Comparison of ENCODE assay signal across 8 cellular contexts in the genomic region with DNA sequence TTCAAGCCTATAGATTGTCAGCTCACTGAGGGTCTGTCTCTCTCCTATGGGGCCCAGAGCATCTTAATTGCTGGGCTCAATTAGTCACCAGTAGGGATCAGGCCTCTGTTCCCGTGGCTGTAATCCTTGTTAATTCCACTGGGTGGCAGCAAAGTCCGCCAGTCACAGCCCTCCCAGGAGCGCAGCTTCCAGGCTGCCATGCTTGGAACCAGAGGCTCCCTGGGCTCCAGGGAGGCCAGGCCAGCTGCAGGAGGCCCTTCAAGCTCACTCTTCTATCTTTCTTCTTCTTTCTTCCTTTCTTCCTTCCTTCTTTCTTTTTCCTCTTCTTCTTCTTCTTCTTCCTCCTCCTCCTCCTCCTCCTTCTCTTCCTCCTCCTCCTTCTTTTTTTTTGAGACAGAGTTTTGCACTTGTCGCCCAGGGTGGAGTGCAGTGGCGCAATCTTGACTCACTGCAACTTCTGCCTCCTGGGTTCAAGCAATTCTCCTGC.
DNase-seq lines count a peak whose midpoint lies in the region; ATAC-seq lines count a peak whose summit lies in the region.

No MANE protein-coding gene starts in this region.

- H3K27me3 Mint-ChIP-seq in central memory CD8-positive, alpha-beta T cell, result peaks cover 27% of the 10 kb centered on the region

- ATAC-seq in HG02798 (IDR thresholded peaks at IDR 0.05; ENCODE audit: poor library complexity, unreplicated experiment), result peak; percentile 62
- peak; percentile 98 for ATAC-seq in activated CD4-positive, CD25-positive, alpha-beta regulatory T cell treated with anti-CD3 and anti-CD28 coated beads, Interleukin-2, amount 50 U/mL, for 24 hours
- peak; percentile 99 for ATAC-seq in central memory CD8-positive, alpha-beta T cell (replicated peaks; ENCODE audit: extremely low read depth, poor library complexity, severe bottlenecking)

- H3K9me3 Mint-ChIP-seq in central memory CD8-positive, alpha-beta T cell, result no peaks in the 10 kb centered on the region

- no peaks in the 10 kb centered on the region for H3K36me3 Mint-ChIP-seq in central memory CD8-positive, alpha-beta T cell (ENCODE audit: insufficient read depth)

- H3K27ac Mint-ChIP-seq in central memory CD8-positive, alpha-beta T cell (ENCODE audit: low read depth), result no peak overlapping the region

- H3K4me3 Mint-ChIP-seq in central memory CD8-positive, alpha-beta T cell, result no peak overlapping the region

- DNase-seq in DMS114 treated with DMSO at 0.1 percent for 48 hours (lab: John Stamatoyannopoulos, UW; ENCODE audit: unreplicated experiment) (peak; percentile 80), NCI-H345 treated with DMSO at 0.1 percent for 48 hours (lab: John Stamatoyannopoulos, UW; ENCODE audit: unreplicated experiment) (peak; percentile 40), left kidney (ENCODE audit: low read depth, low spot score) (peak; percentile 92), DMS153 treated with DMSO at 0.1 percent for 48 hours (lab: John Stamatoyannopoulos, UW; ENCODE audit: unreplicated experiment) (no peak)
- peak; percentile 63 to 76 for DNase-seq in central memory CD8-positive, alpha-beta T cell (ENCODE audit: low spot score in 2 of 2)
- peak; percentile 66 to 67 for DNase-seq in stimulated activated CD4-positive, alpha-beta T cell treated with anti-CD3 and anti-CD28 coated beads, Interleukin-4, amount 100 ng/mL, for 48 hours (ENCODE audit: low read depth in 2 of 2)

- peaks cover 5% of the 10 kb centered on the region for H3K4me1 Mint-ChIP-seq in central memory CD8-positive, alpha-beta T cell
